17 cellular contexts compared by ENCODE assay signal in the genomic region with DNA sequence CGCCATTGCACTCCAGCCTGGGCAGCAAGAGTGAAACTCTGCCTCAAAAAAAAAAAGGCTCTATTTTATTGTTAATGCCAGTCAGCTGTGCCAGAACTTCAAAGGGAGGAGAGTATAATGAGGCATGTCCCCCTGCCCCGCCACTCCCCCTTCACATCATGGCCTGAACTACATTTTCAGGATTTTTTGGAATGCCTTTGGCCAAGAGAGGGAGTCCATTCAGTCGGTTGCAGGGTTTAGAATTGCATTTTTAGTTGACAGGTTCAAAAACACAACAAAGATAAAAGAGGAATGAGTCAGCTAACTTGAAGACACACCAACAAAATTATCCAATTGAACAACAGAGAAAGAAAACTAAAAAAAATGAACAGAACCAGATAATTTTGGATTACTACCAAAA.
"Had no signal": no experiment of that assay in that cellular context is flagged by ENCODE, and none has a peak within 500 bp of the region (broad histone marks: within the 10 kb centered on the region; RNA-seq: fewer than 3 reads in every experiment).

No MANE protein-coding gene starts in this region.

- ATAC-seq: activated naive CD4-positive, alpha-beta T cell treated with anti-CD3 and anti-CD28 coated beads, Interleukin-2, amount 50 U/mL, for 72 hours; activated T-cell treated with anti-CD3 and anti-CD28 coated beads, Interleukin-2, amount 50 U/mL, for 4 hours; left lobe of liver had no signal

- H3K27ac ChIP-seq: coronary artery, epithelial cell of prostate, ovary, thyroid gland, uterus had no signal

- H3K36me3 ChIP-seq: ovary, thyroid gland, uterus had no signal

- H3K4me3 ChIP-seq: coronary artery, ovary, thyroid gland, uterus had no signal

- H3K9me3 ChIP-seq: ovary, thyroid gland, uterus had no signal

- H3K4me1 ChIP-seq: uterus had no signal

- H3K27me3 ChIP-seq: ovary, thyroid gland, uterus had no signal

- DNase-seq: activated CD4-positive, alpha-beta memory T cell treated with anti-CD3 and anti-CD28 coated beads for 36 hours; activated CD4-positive, alpha-beta T cell treated with anti-CD3 and anti-CD28 coated beads for 1 hour; activated effector memory CD4-positive, alpha-beta T cell treated with anti-CD3 and anti-CD28 coated beads, Interleukin-2, amount 50 U/mL, for 16 hours; activated T-cell treated with anti-CD3 and anti-CD28 coated beads, Interleukin-2, amount 50 U/mL, for 4 hours; anterior cingulate cortex; caudate nucleus; effector memory CD4-positive, alpha-beta T cell; glutamatergic neuron; stimulated activated CD4-positive, alpha-beta T cell treated with anti-CD3 and anti-CD28 coated beads, Interleukin-15, amount 100 ng/mL, for 24 hours; SW 1271; uterus had no signal
